Comparison of ENCODE assay signal across 3 cellular contexts in the genomic region with DNA sequence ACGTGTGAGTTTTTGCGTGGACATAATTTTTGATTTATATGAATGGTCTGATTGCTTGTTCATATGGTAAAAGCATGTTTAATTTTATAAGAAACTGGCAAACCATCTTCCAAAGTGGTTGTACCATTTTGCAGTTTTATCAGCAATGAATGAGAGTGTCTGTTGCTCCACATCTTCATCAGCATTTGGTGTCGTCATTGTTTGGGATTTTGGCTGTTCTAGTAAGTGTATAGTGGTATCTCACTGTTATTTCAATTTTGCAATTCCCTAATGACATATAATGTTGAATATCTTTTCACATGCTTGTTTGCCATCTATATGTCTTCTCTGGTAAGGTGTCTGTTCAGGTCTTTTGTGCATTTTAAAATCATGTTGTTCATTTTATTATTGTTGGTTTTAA.
TF ChIP-seq lines count a peak whose summit lies in the region.

No MANE protein-coding gene starts in this region.

TF ChIP-seq in HepG2, 621 proteins besides CTCF, POLR2A, EP300 and RAD21 (continues in another document):
- TF ChIP-seq TEAD2 (CRISPR knock-in tag; IDR thresholded peaks at IDR 0.05) (no peak), ZNF891 (CRISPR knock-in tag; IDR thresholded peaks at IDR 0.05) (no peak), ATF1 (CRISPR knock-in tag; IDR thresholded peaks at IDR 0.05) (no peak), ATM (IDR thresholded peaks at IDR 0.05; ENCODE audit: borderline replicate concordance) (no peak), ATF7 (IDR thresholded peaks at IDR 0.05) (0 out of 2 replicates have a peak, but pooled peaks have one; percentile 6), ATF7 (CRISPR knock-in tag; IDR thresholded peaks at IDR 0.05) (no peak), TARDBP (CRISPR knock-in tag; IDR thresholded peaks at IDR 0.05) (no peak), FOXO1 (CRISPR knock-in tag; IDR thresholded peaks at IDR 0.05) (no peak), CREB1 (IDR thresholded peaks at IDR 0.05) (0 out of 2 replicates have a peak, but pooled peaks have one; percentile 21), CREB1 (CRISPR knock-in tag; IDR thresholded peaks at IDR 0.05) (no peak), HNRNPK (IDR thresholded peaks at IDR 0.05; ENCODE audit: low read depth, low read length, poor library complexity, severe bottlenecking) (no peak), NRL (CRISPR knock-in tag; IDR thresholded peaks at IDR 0.05; ENCODE audit: borderline replicate concordance) (no peak)
- TF ChIP-seq, protein P1, sequence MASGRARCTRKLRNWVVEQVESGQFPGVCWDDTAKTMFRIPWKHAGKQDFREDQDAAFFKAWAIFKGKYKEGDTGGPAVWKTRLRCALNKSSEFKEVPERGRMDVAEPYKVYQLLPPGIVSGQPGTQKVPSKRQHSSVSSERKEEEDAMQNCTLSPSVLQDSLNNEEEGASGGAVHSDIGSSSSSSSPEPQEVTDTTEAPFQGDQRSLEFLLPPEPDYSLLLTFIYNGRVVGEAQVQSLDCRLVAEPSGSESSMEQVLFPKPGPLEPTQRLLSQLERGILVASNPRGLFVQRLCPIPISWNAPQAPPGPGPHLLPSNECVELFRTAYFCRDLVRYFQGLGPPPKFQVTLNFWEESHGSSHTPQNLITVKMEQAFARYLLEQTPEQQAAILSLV (CRISPR knock-in tag; IDR thresholded peaks at IDR 0.05; ENCODE audit: borderline replicate concordance): no peak
- TF ChIP-seq, protein P2, sequence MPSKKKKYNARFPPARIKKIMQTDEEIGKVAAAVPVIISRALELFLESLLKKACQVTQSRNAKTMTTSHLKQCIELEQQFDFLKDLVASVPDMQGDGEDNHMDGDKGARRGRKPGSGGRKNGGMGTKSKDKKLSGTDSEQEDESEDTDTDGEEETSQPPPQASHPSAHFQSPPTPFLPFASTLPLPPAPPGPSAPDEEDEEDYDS (CRISPR knock-in tag; IDR thresholded peaks at IDR 0.05): no peak
- TF ChIP-seq, protein P3, sequence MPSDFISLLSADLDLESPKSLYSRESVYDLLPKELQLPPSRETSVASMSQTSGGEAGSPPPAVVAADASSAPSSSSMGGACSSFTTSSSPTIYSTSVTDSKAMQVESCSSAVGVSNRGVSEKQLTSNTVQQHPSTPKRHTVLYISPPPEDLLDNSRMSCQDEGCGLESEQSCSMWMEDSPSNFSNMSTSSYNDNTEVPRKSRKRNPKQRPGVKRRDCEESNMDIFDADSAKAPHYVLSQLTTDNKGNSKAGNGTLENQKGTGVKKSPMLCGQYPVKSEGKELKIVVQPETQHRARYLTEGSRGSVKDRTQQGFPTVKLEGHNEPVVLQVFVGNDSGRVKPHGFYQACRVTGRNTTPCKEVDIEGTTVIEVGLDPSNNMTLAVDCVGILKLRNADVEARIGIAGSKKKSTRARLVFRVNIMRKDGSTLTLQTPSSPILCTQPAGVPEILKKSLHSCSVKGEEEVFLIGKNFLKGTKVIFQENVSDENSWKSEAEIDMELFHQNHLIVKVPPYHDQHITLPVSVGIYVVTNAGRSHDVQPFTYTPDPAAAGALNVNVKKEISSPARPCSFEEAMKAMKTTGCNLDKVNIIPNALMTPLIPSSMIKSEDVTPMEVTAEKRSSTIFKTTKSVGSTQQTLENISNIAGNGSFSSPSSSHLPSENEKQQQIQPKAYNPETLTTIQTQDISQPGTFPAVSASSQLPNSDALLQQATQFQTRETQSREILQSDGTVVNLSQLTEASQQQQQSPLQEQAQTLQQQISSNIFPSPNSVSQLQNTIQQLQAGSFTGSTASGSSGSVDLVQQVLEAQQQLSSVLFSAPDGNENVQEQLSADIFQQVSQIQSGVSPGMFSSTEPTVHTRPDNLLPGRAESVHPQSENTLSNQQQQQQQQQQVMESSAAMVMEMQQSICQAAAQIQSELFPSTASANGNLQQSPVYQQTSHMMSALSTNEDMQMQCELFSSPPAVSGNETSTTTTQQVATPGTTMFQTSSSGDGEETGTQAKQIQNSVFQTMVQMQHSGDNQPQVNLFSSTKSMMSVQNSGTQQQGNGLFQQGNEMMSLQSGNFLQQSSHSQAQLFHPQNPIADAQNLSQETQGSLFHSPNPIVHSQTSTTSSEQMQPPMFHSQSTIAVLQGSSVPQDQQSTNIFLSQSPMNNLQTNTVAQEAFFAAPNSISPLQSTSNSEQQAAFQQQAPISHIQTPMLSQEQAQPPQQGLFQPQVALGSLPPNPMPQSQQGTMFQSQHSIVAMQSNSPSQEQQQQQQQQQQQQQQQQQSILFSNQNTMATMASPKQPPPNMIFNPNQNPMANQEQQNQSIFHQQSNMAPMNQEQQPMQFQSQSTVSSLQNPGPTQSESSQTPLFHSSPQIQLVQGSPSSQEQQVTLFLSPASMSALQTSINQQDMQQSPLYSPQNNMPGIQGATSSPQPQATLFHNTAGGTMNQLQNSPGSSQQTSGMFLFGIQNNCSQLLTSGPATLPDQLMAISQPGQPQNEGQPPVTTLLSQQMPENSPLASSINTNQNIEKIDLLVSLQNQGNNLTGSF (CRISPR knock-in tag; IDR thresholded peaks at IDR 0.05): no peak

TF ChIP-seq in A549, 52 proteins besides CTCF, POLR2A, EP300 and RAD21:
- TF ChIP-seq, protein P4, sequence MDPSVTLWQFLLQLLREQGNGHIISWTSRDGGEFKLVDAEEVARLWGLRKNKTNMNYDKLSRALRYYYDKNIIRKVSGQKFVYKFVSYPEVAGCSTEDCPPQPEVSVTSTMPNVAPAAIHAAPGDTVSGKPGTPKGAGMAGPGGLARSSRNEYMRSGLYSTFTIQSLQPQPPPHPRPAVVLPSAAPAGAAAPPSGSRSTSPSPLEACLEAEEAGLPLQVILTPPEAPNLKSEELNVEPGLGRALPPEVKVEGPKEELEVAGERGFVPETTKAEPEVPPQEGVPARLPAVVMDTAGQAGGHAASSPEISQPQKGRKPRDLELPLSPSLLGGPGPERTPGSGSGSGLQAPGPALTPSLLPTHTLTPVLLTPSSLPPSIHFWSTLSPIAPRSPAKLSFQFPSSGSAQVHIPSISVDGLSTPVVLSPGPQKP (IDR thresholded peaks at IDR 0.05; ENCODE audit: low read depth, low read length): no peak
TF ChIP-seq in A549: peak in this region for 0.

TF ChIP-seq in K562, 482 proteins besides CTCF, POLR2A, EP300 and RAD21:
- TF ChIP-seq, protein P5, sequence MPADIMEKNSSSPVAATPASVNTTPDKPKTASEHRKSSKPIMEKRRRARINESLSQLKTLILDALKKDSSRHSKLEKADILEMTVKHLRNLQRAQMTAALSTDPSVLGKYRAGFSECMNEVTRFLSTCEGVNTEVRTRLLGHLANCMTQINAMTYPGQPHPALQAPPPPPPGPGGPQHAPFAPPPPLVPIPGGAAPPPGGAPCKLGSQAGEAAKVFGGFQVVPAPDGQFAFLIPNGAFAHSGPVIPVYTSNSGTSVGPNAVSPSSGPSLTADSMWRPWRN (IDR thresholded peaks at IDR 0.05; ENCODE audit: low read depth): no peak
- TF ChIP-seq RBM25 (IDR thresholded peaks at IDR 0.05; ENCODE audit: low read depth, low read length, severe bottlenecking) (peak; percentile 65), SPI1 (IDR thresholded peaks at IDR 0.05; ENCODE audit: borderline replicate concordance, low read depth, low read length) (no peak), RBM39 (optimal IDR thresholded peaks at IDR 0.05; ENCODE audit: low read depth, low read length) (no peak)
